Comparison of ENCODE assay signal across 8 cellular contexts in the genomic region with DNA sequence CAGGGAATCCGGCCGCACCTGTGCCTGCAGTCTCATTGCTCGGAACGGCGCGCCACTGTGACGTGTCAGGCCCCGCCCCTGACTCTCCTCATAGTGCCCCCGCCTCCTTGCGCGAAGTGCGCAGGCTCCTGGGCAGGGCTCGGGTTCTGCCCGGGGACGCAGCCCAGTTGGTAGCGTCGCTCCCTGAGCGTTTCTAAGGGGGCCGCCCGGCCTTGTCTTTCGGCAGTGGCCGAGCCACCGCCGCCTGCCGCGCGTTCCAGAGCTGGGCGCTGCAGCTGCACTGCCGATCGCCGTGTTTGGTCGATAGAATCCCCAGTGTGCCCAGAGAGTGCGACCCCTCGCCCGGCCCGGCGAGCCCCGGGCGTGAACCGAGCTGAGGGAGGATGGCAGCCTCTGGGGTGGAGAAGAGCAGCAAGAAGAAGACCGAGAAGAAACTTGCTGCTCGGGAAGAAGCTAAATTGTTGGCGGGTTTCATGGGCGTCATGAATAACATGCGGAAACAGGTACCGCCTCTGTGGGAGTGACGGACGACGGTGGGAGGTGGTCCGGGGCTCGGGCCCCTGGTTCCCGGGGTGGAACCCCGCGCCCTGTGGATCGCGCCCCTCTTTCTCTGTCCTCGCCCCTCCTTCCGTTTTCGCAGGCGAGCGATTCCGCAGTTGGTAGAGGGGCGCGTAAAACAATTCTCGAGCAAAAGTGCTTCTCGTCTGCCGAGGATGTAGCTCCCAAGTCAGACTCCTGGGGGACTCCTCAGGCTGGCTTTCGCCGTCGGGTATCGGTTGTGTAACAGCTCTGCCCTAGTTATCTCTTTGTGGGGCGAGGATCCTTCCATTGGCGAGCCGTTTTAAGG. TPM values are rescaled to one million over a fixed set of nuclear protein-coding genes. Genes with fewer than 3 reads are reported as not detected.
DNase-seq lines count a peak whose midpoint lies in the region; ATAC-seq and TF ChIP-seq lines count a peak whose summit lies in the region.

A gene with protein sequence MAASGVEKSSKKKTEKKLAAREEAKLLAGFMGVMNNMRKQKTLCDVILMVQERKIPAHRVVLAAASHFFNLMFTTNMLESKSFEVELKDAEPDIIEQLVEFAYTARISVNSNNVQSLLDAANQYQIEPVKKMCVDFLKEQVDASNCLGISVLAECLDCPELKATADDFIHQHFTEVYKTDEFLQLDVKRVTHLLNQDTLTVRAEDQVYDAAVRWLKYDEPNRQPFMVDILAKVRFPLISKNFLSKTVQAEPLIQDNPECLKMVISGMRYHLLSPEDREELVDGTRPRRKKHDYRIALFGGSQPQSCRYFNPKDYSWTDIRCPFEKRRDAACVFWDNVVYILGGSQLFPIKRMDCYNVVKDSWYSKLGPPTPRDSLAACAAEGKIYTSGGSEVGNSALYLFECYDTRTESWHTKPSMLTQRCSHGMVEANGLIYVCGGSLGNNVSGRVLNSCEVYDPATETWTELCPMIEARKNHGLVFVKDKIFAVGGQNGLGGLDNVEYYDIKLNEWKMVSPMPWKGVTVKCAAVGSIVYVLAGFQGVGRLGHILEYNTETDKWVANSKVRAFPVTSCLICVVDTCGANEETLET (plus strand): TSS at position 142 of the 847 bp plus-strand sequence. CDS start 242 bp downstream, at position 384.

- TF ChIP-seq CTCF in ascending aorta (IDR thresholded peaks at IDR 0.05): no peak
- TF ChIP-seq CTCF in vagina (IDR thresholded peaks at IDR 0.05): no peak

- under 1% methylated on average over 74 of the region's 74 CpGs for WGBS in right cardiac atrium

- peak within 1 kb of the TSS; percentile 88 to 96 for H3K4me3 ChIP-seq in ascending aorta
- peak within 1 kb of the TSS; percentile 90 for H3K4me3 ChIP-seq in right cardiac atrium (ENCODE audit: low read length)
- peak within 1 kb of the TSS; percentile 85 to 90 for H3K4me3 ChIP-seq in vagina

- H3K27me3 ChIP-seq in ascending aorta (no peaks in the 10 kb centered on the region), right cardiac atrium (ENCODE audit: control insufficient read depth, insufficient read depth) (no peaks in the 10 kb centered on the region), vagina (no peaks in the 10 kb centered on the region)

- H3K9me3 ChIP-seq in ascending aorta (peaks cover 0 to 9% of the 10 kb centered on the region in 2 donors), right cardiac atrium (ENCODE audit: control insufficient read depth, low read length) (no peaks in the 10 kb centered on the region), vagina (no peaks in the 10 kb centered on the region)

- H3K27ac ChIP-seq in ascending aorta (peak within 1 kb of the TSS; percentile 89 to 92), right cardiac atrium (ENCODE audit: low read length) (peak within 1 kb of the TSS; percentile 95), vagina (peak within 1 kb of the TSS; percentile 90)

- peak in 1 of 2 donors; percentile 86 for TF ChIP-seq POLR2A in vagina (IDR thresholded peaks at IDR 0.05)

- H3K4me1 ChIP-seq in ascending aorta: peaks cover 4 to 26% of the 10 kb centered on the region in 2 donors
- H3K4me1 ChIP-seq in right cardiac atrium (ENCODE audit: control insufficient read depth, insufficient read depth, low read length): peaks cover 5% of the 10 kb centered on the region
- peaks cover 29% of the 10 kb centered on the region for H3K4me1 ChIP-seq in vagina

- intact Hi-C loops in T-helper 2 cell treated with Interferon-gamma antibody and Interleukin-4, amounts not matched to agents 100 ng/mL and 5 ng/mL, for 36 hours (cut with micrococcal nuclease): loop anchor here (1.0 to 10.0 kb wide), 6 partner anchors 75 to 429 kb away; a partner anchor contains a TSS
- intact Hi-C loops in ascending aorta (cut with DNase I) (loop anchor here (1.0 to 10.0 kb wide), 6 partner anchors 75 to 891 kb away; a partner anchor contains a TSS), right cardiac atrium (cut with DNase I) (loop anchor here (5.0 to 10.0 kb wide), 2 partner anchors 69 to 76 kb away; a partner anchor contains a TSS), vagina (cut with DNase I) (no loop called here)

- peak; percentile 11 for DNase-seq in NCI-H187 treated with DMSO at 0.1 percent for 48 hours (lab: John Stamatoyannopoulos, UW)
- peak; percentile 87 to 99 for DNase-seq in ascending aorta (ENCODE audit: low spot score in 2 of 2)
- peak; percentile 97 to 99 (median 99) for DNase-seq in right cardiac atrium
- peak; percentile 93 for DNase-seq in putamen (ENCODE audit: low spot score)
- peak in 1 of 2 donors; percentile 95 for DNase-seq in vagina (ENCODE audit: extremely low spot score in 2 of 2)

- ATAC-seq in GM18499 (IDR thresholded peaks at IDR 0.05; ENCODE audit: insufficient read depth, unreplicated experiment): peak; percentile 80
- ATAC-seq in HG02943 (IDR thresholded peaks at IDR 0.05; ENCODE audit: low read depth, unreplicated experiment): peak; percentile 90
- peak; percentile 99 to 100 for ATAC-seq in right cardiac atrium

- H3K36me3 ChIP-seq in ascending aorta: no peaks in the 10 kb centered on the region
- H3K36me3 ChIP-seq in vagina: no peaks in the 10 kb centered on the region

RNA-seq across cellular contexts. Expression of the gene that starts here (rescaled TPM):
- total RNA-seq in T-helper 2 cell treated with Interferon-gamma antibody and Interleukin-4, amounts not matched to agents 100 ng/mL and 5 ng/mL, for 36 hours: 12.5 and 13.4 TPM in 2 replicates
- total RNA-seq in ascending aorta (1.2 TPM), right cardiac atrium (100 to 1,000 TPM in 1 of 4 donors, 10 to 100 TPM in 3; 68.8 to 106 (median 83.2) TPM), vagina (21.6 TPM)
- polyA plus RNA-seq in right cardiac atrium: 61.7 TPM
